ENCODE assay signal across 8 cellular contexts in genomic region chr3:116863842-116864626, GRCh38.
DNase-seq lines count a peak whose midpoint lies in the region; FAIRE-seq and TF ChIP-seq lines count a peak whose summit lies in the region.

No MANE protein-coding gene starts in this region.

- TF ChIP-seq POLR2A in NB4 (IDR thresholded peaks at IDR 0.05; ENCODE audit: extremely low read depth, insufficient read length) (no peak), sigmoid colon (IDR thresholded peaks at IDR 0.05) (no peak)

- H3K36me3 Mint-ChIP-seq in activated naive CD8-positive, alpha-beta T cell treated with anti-CD3 and anti-CD28 coated beads for 36 hours, result no peaks in the 10 kb centered on the region

- intact Hi-C loops in sigmoid colon (cut with DNase I), result loop anchor here (5.0 to 10.0 kb wide), 4 partner anchors 92 to 1951 kb away; no protein-coding TSS in a partner anchor

- peak; percentile 68 for FAIRE-seq in GM19239 (lab: Jason Lieb, UNC)

- TF ChIP-seq CTCF in AG04449 (IDR thresholded peaks at IDR 0.05; ENCODE audit: insufficient read depth, low read length, missing control alignments), result peak; percentile 38
- TF ChIP-seq CTCF in NB4 (IDR thresholded peaks at IDR 0.05; ENCODE audit: low read depth, low read length), result no peak
- TF ChIP-seq CTCF in sigmoid colon (IDR thresholded peaks at IDR 0.05), result peak in 2 of 4 experiments; percentile 38 to 54

- H3K4me1 ChIP-seq in sigmoid colon, result peaks cover 0 to 24% (median 11%) of the 10 kb centered on the region in 4 donors

- H3K4me3 Mint-ChIP-seq in activated naive CD8-positive, alpha-beta T cell treated with anti-CD3 and anti-CD28 coated beads for 36 hours, result no peak overlapping the region

- H3K4me3 ChIP-seq in AG04449 (ENCODE audit: low read depth, low read length), result peak overlapping the region; percentile 56
- no peak overlapping the region for H3K4me3 ChIP-seq in NB4 (ENCODE audit: low read depth, low read length)
- H3K4me3 ChIP-seq in sigmoid colon, result peak overlapping the region; percentile 26 to 48 (median 39)

- no peaks in the 10 kb centered on the region for H3K36me3 ChIP-seq in sigmoid colon

- no peaks in the 10 kb centered on the region for H3K27me3 ChIP-seq in sigmoid colon

- H3K27me3 Mint-ChIP-seq in activated naive CD8-positive, alpha-beta T cell treated with anti-CD3 and anti-CD28 coated beads for 36 hours, result no peaks in the 10 kb centered on the region

- WGBS in sigmoid colon, 2 donors, result 9 to 16% methylated on average over 17 of the region's 17 CpGs

- DNase-seq in AG04449 (ENCODE audit: low read depth, low spot score) (no peak), GM19239 (ENCODE audit: insufficient read length, low spot score) (no peak), NB4 (ENCODE audit: low read depth) (peak; percentile 22), SW480 (ENCODE audit: low spot score) (peak; percentile 14), hypothalamus (lab: John Stamatoyannopoulos, UW) (peak in 27 of 51 donors; percentile 0 to 74 (median 11)), sigmoid colon (no peak), cerebellar nuclear complex (lab: John Stamatoyannopoulos, UW) (no peak)
- no peak for DNase-seq in activated naive CD8-positive, alpha-beta T cell treated with anti-CD3 and anti-CD28 coated beads for 36 hours

- TF ChIP-seq EP300 in sigmoid colon (IDR thresholded peaks at IDR 0.05), result no peak

- no peak overlapping the region for H3K27ac Mint-ChIP-seq in activated naive CD8-positive, alpha-beta T cell treated with anti-CD3 and anti-CD28 coated beads for 36 hours

- no peaks in the 10 kb centered on the region for H3K4me1 Mint-ChIP-seq in activated naive CD8-positive, alpha-beta T cell treated with anti-CD3 and anti-CD28 coated beads for 36 hours

- no peak overlapping the region for H3K27ac ChIP-seq in sigmoid colon

- H3K9me3 Mint-ChIP-seq in activated naive CD8-positive, alpha-beta T cell treated with anti-CD3 and anti-CD28 coated beads for 36 hours, result no peaks in the 10 kb centered on the region

- POLR2A ChIA-PET in AG04449 (lab: Yijun Ruan, JAX), result no interaction called here

- CTCF ChIA-PET in AG04449 (lab: Yijun Ruan, JAX), result interaction anchor here (1.0 to 1.8 kb wide), 6 partner anchors 11 to 1134 kb away, joined by 3 to 5 read pairs (median 4); no protein-coding TSS in a partner anchor

- no peaks in the 10 kb centered on the region for H3K9me3 ChIP-seq in sigmoid colon

Comparison
In these comparisons a context has a peak if more than half of its experiments do, and no peak if none do; other contexts are left out.
1. DNase-seq: peak in NB4 (single experiment), SW480 (single experiment) and hypothalamus (27 of 51); none in AG04449 (single experiment), GM19239 (single experiment), sigmoid colon (single experiment), activated naive CD8-positive, alpha-beta T cell treated with anti-CD3 and anti-CD28 coated beads for 36 hours (single experiment) and cerebellar nuclear complex (0 of 2).